Comparison of ENCODE assay signal across 8 cellular contexts in genomic region chr12:52121848-52122838, GRCh38.
A peak's percentile ranks its signal among the peaks of the same experiment; 100 is the strongest.
DNase-seq lines count a peak whose midpoint lies in the region; ATAC-seq and TF ChIP-seq lines count a peak whose summit lies in the region.

No MANE protein-coding gene starts in this region.

- H3K27ac ChIP-seq in brain microvascular endothelial cell = no peak overlapping the region

- no peak for ATAC-seq in HG03354 (IDR thresholded peaks at IDR 0.05; ENCODE audit: poor library complexity, severe bottlenecking, unreplicated experiment)
- no peak for ATAC-seq in GM18907 (IDR thresholded peaks at IDR 0.05; ENCODE audit: unreplicated experiment)

- DNase-seq in GM10266 (ENCODE audit: extremely low spot score) = peak; percentile 69
- DNase-seq in NCI-H128 (lab: John Stamatoyannopoulos, UW; ENCODE audit: unreplicated experiment) = peak; percentile 18
- peak; percentile 50 for DNase-seq in UCSD-AML1 (lab: John Stamatoyannopoulos, UW; ENCODE audit: unreplicated experiment)
- peak; percentile 22 for DNase-seq in brain microvascular endothelial cell
- DNase-seq in inferior parietal cortex (ENCODE audit: extremely low spot score) = peak; percentile 60
- DNase-seq in stimulated activated CD4-positive, alpha-beta T cell treated with anti-CD3 and anti-CD28 coated beads, Interleukin-1b, Interleukin-23, amount 100 ng/mL, for 24 hours (ENCODE audit: low read depth in 4 of 4, low spot score in 1 of 4) = peak; percentile 45 to 53 (median 48)

- H3K36me3 ChIP-seq in brain microvascular endothelial cell (replicated peaks) = no peaks in the 10 kb centered on the region

- H3K27me3 ChIP-seq in brain microvascular endothelial cell (replicated peaks) = no peaks in the 10 kb centered on the region

- in situ Hi-C loops in brain microvascular endothelial cell (cut with HindIII; ENCODE audit: low pct_ligation_motif_present, low sequenced_read_pairs) = no loop called here

- TF ChIP-seq CTCF in GM10266 (IDR thresholded peaks at IDR 0.05; ENCODE audit: control insufficient read depth, insufficient read depth, low read depth, missing control alignments) = peak; percentile 87
- peak; percentile 86 for TF ChIP-seq CTCF in brain microvascular endothelial cell (IDR thresholded peaks at IDR 0.05; ENCODE audit: low read depth, low read length, missing control alignments)

- no peak overlapping the region for H3K4me3 ChIP-seq in brain microvascular endothelial cell (ENCODE audit: low read depth, low read length)

Comparison
In these comparisons a context has a peak if more than half of its experiments do, and no peak if none do; other contexts are left out.
1. DNase-seq: peak in every context shown above with its lines; median percentile 69 in GM10266; 60 in inferior parietal cortex; 50 in UCSD-AML1; 48 in stimulated activated CD4-positive, alpha-beta T cell treated with anti-CD3 and anti-CD28 coated beads, Interleukin-1b, Interleukin-23, amount 100 ng/mL, for 24 hours; 22 in brain microvascular endothelial cell; 18 in NCI-H128.